20 cellular contexts compared by ENCODE assay signal in genomic region chr6:17457405-17457804, GRCh38.
DNase-seq lines count a peak whose midpoint lies in the region; ATAC-seq, FAIRE-seq and TF ChIP-seq lines count a peak whose summit lies in the region.
"Had no signal": no experiment of that assay in that cellular context is flagged by ENCODE, and none has a peak within 500 bp of the region (broad histone marks: within the 10 kb centered on the region; RNA-seq: fewer than 3 reads in every experiment).

No MANE protein-coding gene starts in this region.

- intact Hi-C loops in HepG2 (cut with micrococcal nuclease; ENCODE audit: unreplicated experiment) (no loop called here), right lobe of liver (cut with DNase I) (no loop called here)

- H3K9me3 ChIP-seq in HepG2 (ENCODE audit: low read length), result no peaks in the 10 kb centered on the region
- no peaks in the 10 kb centered on the region for H3K9me3 ChIP-seq in right lobe of liver
- H3K9me3 ChIP-seq in SK-N-MC (ENCODE audit: low read depth, low read length), result no peaks in the 10 kb centered on the region
- no peaks in the 10 kb centered on the region for H3K9me3 ChIP-seq in neural cell (ENCODE audit: low read length)

- TF ChIP-seq CTCF in HepG2 (CRISPR knock-in tag; IDR thresholded peaks at IDR 0.05) (no peak), right lobe of liver (IDR thresholded peaks at IDR 0.05) (no peak), neural cell (IDR thresholded peaks at IDR 0.05; ENCODE audit: poor library complexity, severe bottlenecking) (no peak)

- no peaks in the 10 kb centered on the region for H3K9me2 ChIP-seq in neural cell (ENCODE audit: insufficient read depth, low read length)

- CTCF ChIA-PET in HepG2 (lab: Yijun Ruan, JAX; ENCODE audit: low intra/inter-chr PET ratio, low total read pairs), result no interaction called here

- H3K36me3 ChIP-seq in HepG2 (replicated peaks in 1 of 2; ENCODE audit: control insufficient read depth in 1 of 2, insufficient read depth in 2 of 2, low read length in 2 of 2) (no peaks in the 10 kb centered on the region), right lobe of liver (no peaks in the 10 kb centered on the region), SK-N-MC (ENCODE audit: insufficient read depth, low read length) (no peaks in the 10 kb centered on the region), neural cell (ENCODE audit: insufficient read depth, low read length) (no peaks in the 10 kb centered on the region)

- TF ChIP-seq EP300 in HepG2 (IDR thresholded peaks at IDR 0.05; ENCODE audit: low read depth in 2 of 2, low read length in 2 of 2) (no peak), HepG2 (CRISPR knock-in tag; IDR thresholded peaks at IDR 0.05; ENCODE audit: borderline replicate concordance) (no peak), neural cell (conservative IDR thresholded peaks at IDR 0.05; ENCODE audit: poor library complexity, severe bottlenecking) (no peak)

- H3K4me1 ChIP-seq in HepG2 (ENCODE audit: insufficient read depth, low read length) (peaks cover 5% of the 10 kb centered on the region; the same call in 1 of the 2 replicates), right lobe of liver (no peaks in the 10 kb centered on the region)

- TF ChIP-seq RAD21 in HepG2 (CRISPR knock-in tag; IDR thresholded peaks at IDR 0.05) (no peak), neural cell (conservative IDR thresholded peaks at IDR 0.05) (no peak)

- DNase-seq in HepG2 (ENCODE audit: low spot score) (no peak), right lobe of liver (no peak), SK-N-MC (ENCODE audit: low read depth, low spot score) (no peak), erythroblast (lab: John Stamatoyannopoulos, UW) (no peak)
- DNase-seq: C1 segment of cervical spinal cord; CD8-positive, alpha-beta memory T cell; COR-L47; DMS 273 treated with DMSO at 0.1 percent for 48 hours; DMS53; DND-41; EL; HCEC 1CT had no signal

- no peak for ATAC-seq in HepG2
- ATAC-seq in right lobe of liver, result no peak
- ATAC-seq in GM21390 (IDR thresholded peaks at IDR 0.05; ENCODE audit: unreplicated experiment), result no peak
- no peak for ATAC-seq in GM21526 (IDR thresholded peaks at IDR 0.05; ENCODE audit: low FRiP score, unreplicated experiment)
- ATAC-seq: GM23338 had no signal

- H3K27me3 ChIP-seq in HepG2 (ENCODE audit: control insufficient read depth in 1 of 2, insufficient read depth in 2 of 2, low read length in 2 of 2), result no peaks in the 10 kb centered on the region
- no peaks in the 10 kb centered on the region for H3K27me3 ChIP-seq in right lobe of liver
- H3K27me3 ChIP-seq in neural cell (ENCODE audit: insufficient read depth, low read depth, low read length), result no peaks in the 10 kb centered on the region

- H3K79me2 ChIP-seq in HepG2 (ENCODE audit: insufficient read depth, low read length) (no peaks in the 10 kb centered on the region), neural cell (replicated peaks; ENCODE audit: insufficient read depth, low read length) (no peaks in the 10 kb centered on the region)

- TF ChIP-seq POLR2A in HepG2 (IDR thresholded peaks at IDR 0.05; ENCODE audit: insufficient read depth in 1 of 2, low read depth in 2 of 2, low read length in 2 of 2) (no peak), right lobe of liver (IDR thresholded peaks at IDR 0.05) (no peak), erythroblast (IDR thresholded peaks at IDR 0.05; ENCODE audit: low read length) (no peak)

- in situ Hi-C loops in HepG2 (cut with HindIII; ENCODE audit: extremely low pct_ligation_motif_present, low pct_unique_long_range_greater_than_20kb), result no loop called here

- H3F3A ChIP-seq in neural cell (ENCODE audit: insufficient read depth, low read length, poor library complexity, severe bottlenecking), result no peaks in the 10 kb centered on the region

- H3K4me3 ChIP-seq in HepG2 (replicated peaks in 1 of 3; ENCODE audit: insufficient read depth in 1 of 3, low read depth in 2 of 3, low read length in 3 of 3), result no peak overlapping the region
- H3K4me3 ChIP-seq in right lobe of liver, result no peak overlapping the region
- H3K4me3 ChIP-seq in SK-N-MC, result peak overlapping the region; percentile 25; the same call in 1 of the 2 replicates
- no peak overlapping the region for H3K4me3 ChIP-seq in neural cell (ENCODE audit: low read length)
- H3K4me3 ChIP-seq: GM23338 had no signal

- H3K27ac ChIP-seq in HepG2 (ENCODE audit: extremely low read length, insufficient read depth, low read length) (no peak overlapping the region), right lobe of liver (no peak overlapping the region), SK-N-MC (no peak overlapping the region), neural cell (ENCODE audit: low read length) (peak overlapping the region; percentile 25)
- H3K27ac ChIP-seq: HL-60 had no signal

- H3K9ac ChIP-seq in HepG2 (ENCODE audit: insufficient read depth, low read depth, low read length) (no peak overlapping the region), SK-N-MC (ENCODE audit: insufficient read length) (no peak overlapping the region), neural cell (ENCODE audit: low read length) (no peak overlapping the region)

- no peak overlapping the region for H2AFZ ChIP-seq in HepG2 (ENCODE audit: low read length)
- H2AFZ ChIP-seq in neural cell (ENCODE audit: low read depth, low read length), result no peak overlapping the region
- H2AFZ ChIP-seq: GM23338 had no signal

- POLR2A ChIA-PET in HepG2 (lab: Yijun Ruan, JAX), result no interaction called here

- FAIRE-seq in HepG2 (lab: Jason Lieb, UNC), result no peak
- FAIRE-seq: GM12891, GM19239, H54 had no signal

- WGBS in HepG2 (ENCODE audit: low lambda C conversion rate), result 96% methylated on average over 4 of the region's 4 CpGs
- WGBS in right lobe of liver (ENCODE audit: insufficient coverage, low coverage, low lambda C conversion rate, missing lambda C conversion rate), result 53% methylated on average over 4 of the region's 4 CpGs

- no peak overlapping the region for H3K4me2 ChIP-seq in HepG2 (ENCODE audit: low read depth, low read length)
- no peak overlapping the region for H3K4me2 ChIP-seq in neural cell (ENCODE audit: low read length)
- H3K4me2 ChIP-seq: GM23338 had no signal

- no peaks in the 10 kb centered on the region for H4K20me1 ChIP-seq in HepG2 (ENCODE audit: insufficient read depth, low read length)
- no peaks in the 10 kb centered on the region for H4K20me1 ChIP-seq in neural cell (ENCODE audit: insufficient read depth)

- BruUV-seq in HepG2 (replicated peaks; lab: Mats Ljungman, UMichigan), result no TSS peak

TF ChIP-seq in HepG2, 621 proteins besides CTCF, POLR2A, EP300 and RAD21 (continues in another document):
- TF ChIP-seq SP140L (CRISPR knock-in tag; IDR thresholded peaks at IDR 0.05; ENCODE audit: borderline replicate concordance) (no peak), MAFF (IDR thresholded peaks at IDR 0.05; ENCODE audit: low read depth, low read length) (peak; percentile 39; the same call in 1 of the 2 replicates), TFE3 (CRISPR knock-in tag; IDR thresholded peaks at IDR 0.05) (no peak), PLSCR1 (CRISPR knock-in tag; IDR thresholded peaks at IDR 0.05; ENCODE audit: borderline replicate concordance) (no peak), FIP1L1 (IDR thresholded peaks at IDR 0.05; ENCODE audit: borderline replicate concordance, insufficient read depth, low read depth, low read length) (no peak)

TF ChIP-seq in neural cell, 6 proteins besides CTCF, POLR2A, EP300 and RAD21:
- TF ChIP-seq SMC3 (conservative IDR thresholded peaks at IDR 0.05; ENCODE audit: poor library complexity) (no peak), MXI1 (conservative IDR thresholded peaks at IDR 0.05; ENCODE audit: poor library complexity, severe bottlenecking) (no peak), POLR2AphosphoS5 (IDR thresholded peaks at IDR 0.05) (no peak), TAF1 (IDR thresholded peaks at IDR 0.05; ENCODE audit: low read depth) (no peak), REST (IDR thresholded peaks at IDR 0.05; ENCODE audit: borderline replicate concordance) (no peak), EZH2 (IDR thresholded peaks at IDR 0.05; ENCODE audit: borderline replicate concordance, insufficient read depth, low read length, poor library complexity, severe bottlenecking) (no peak)
